9 cellular contexts compared by ENCODE assay signal in the genomic region with DNA sequence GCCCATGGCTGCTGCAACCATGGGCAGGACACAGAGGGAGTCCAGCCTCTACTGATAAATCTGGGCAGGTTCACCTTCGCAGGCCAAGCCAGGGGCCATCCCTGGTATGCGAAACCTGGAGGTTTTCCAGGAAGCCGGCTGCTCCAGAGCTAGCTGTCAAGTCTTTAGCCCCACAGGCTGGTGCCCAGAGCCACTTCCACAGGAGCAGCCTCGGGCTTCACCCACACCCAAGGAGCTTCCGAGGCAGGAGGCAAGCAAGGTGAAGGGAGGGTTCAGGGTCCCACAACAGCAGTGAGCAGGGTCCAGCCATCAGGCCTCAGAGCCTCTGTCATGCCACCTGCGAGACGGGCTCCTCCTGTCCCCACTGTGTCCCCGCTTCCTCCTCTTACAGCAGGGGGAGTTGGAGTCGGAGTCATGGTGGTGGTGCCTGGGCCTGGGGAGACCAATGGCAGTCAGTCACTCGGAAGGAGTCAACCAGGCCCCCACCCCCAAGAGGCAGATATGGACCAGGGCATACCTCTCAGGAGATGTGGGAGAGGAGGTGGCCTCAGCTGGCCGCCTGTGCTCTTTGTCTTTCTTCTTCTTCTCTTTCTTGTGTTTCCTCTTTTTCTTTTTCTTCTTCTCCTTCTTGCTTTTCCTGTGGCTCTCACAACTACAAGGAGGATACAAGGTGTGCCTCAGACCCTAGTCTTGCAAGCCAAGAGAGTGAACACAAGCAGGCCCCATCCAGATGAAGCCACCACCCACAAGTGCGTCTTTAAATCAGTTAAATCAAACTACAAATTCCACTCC. TPM values are rescaled to one million over a fixed set of nuclear protein-coding genes. Genes with fewer than 3 reads are reported as not detected.
DNase-seq lines count a peak whose midpoint lies in the region; ATAC-seq, FAIRE-seq and TF ChIP-seq lines count a peak whose summit lies in the region.
"Had no signal": no experiment of that assay in that cellular context is flagged by ENCODE, and none has a peak within 500 bp of the region (broad histone marks: within the 10 kb centered on the region; RNA-seq: fewer than 3 reads in every experiment).

No MANE protein-coding gene starts in this region.

- peak overlapping the region; percentile 81 for H3K27ac Mint-ChIP-seq in activated T-helper 17 cell treated with anti-CD3 and anti-CD28 coated beads, Interleukin-2, amount 50 U/mL, for 72 hours

- FAIRE-seq in GM12892 (lab: Jason Lieb, UNC), result no peak
- FAIRE-seq: islet of Langerhans had no signal

- no peaks in the 10 kb centered on the region for H3K9me3 Mint-ChIP-seq in activated T-helper 17 cell treated with anti-CD3 and anti-CD28 coated beads, Interleukin-2, amount 50 U/mL, for 72 hours

- H3K27me3 Mint-ChIP-seq in activated T-helper 17 cell treated with anti-CD3 and anti-CD28 coated beads, Interleukin-2, amount 50 U/mL, for 72 hours, result no peaks in the 10 kb centered on the region

- no peak for TF ChIP-seq POLR2A in GM12892 (IDR thresholded peaks at IDR 0.05; ENCODE audit: low read depth, low read length)

- peak overlapping the region; percentile 28 for H3K27ac ChIP-seq in GM23248
- no peak overlapping the region for H3K27ac ChIP-seq in mesodermal cell (ENCODE audit: low read depth, low read length, severe bottlenecking)

- H3K4me2 ChIP-seq in GM23248 (ENCODE audit: unreplicated experiment), result no peak overlapping the region

- H3K9me3 ChIP-seq in GM23248 (ENCODE audit: low read depth) (no peaks in the 10 kb centered on the region), mesodermal cell (ENCODE audit: control insufficient read depth, low read length) (no peaks in the 10 kb centered on the region)

- H3K36me3 ChIP-seq in GM23248 (ENCODE audit: low read depth) (peaks cover 20% of the 10 kb centered on the region; the same call in 1 of the 2 replicates), mesodermal cell (ENCODE audit: control insufficient read depth, insufficient read depth, low read length) (peaks cover 52% of the 10 kb centered on the region)

- H3K4me3 ChIP-seq in AG10803 (ENCODE audit: low read length), result peak overlapping the region; percentile 12; the same call in 1 of the 2 replicates
- no peak overlapping the region; the same call in 1 of the 2 replicates for H3K4me3 ChIP-seq in GM23248
- H3K4me3 ChIP-seq in mesodermal cell (ENCODE audit: extremely low read depth, insufficient read depth, low read length, poor library complexity, severe bottlenecking), result peak overlapping the region; percentile 93

- peaks cover 33% of the 10 kb centered on the region for H3F3A ChIP-seq in GM23248 (ENCODE audit: insufficient read depth)

- H3K4me1 Mint-ChIP-seq in activated T-helper 17 cell treated with anti-CD3 and anti-CD28 coated beads, Interleukin-2, amount 50 U/mL, for 72 hours, result peaks cover 12% of the 10 kb centered on the region

- peaks cover 64% of the 10 kb centered on the region for H3K36me3 Mint-ChIP-seq in activated T-helper 17 cell treated with anti-CD3 and anti-CD28 coated beads, Interleukin-2, amount 50 U/mL, for 72 hours (ENCODE audit: low read depth)

- no peak for ATAC-seq in activated T-helper 17 cell treated with anti-CD3 and anti-CD28 coated beads, Interleukin-2, amount 50 U/mL, for 72 hours (replicated peaks)

- no peak overlapping the region for H2AFZ ChIP-seq in GM23248

- 66 to 70% methylated on average over 11 to 12 of the region's 12 CpGs for WGBS in GM23248 (ENCODE audit: low coverage in 1 of 2, low lambda C conversion rate in 2 of 2, missing lambda C conversion rate in 2 of 2), 2 experiments
- 92 to 99% methylated on average over 5 of the region's 12 CpGs for WGBS in mesodermal cell (ENCODE audit: insufficient coverage in 2 of 2), 2 experiments

- TF ChIP-seq CTCF in AG10803 (conservative IDR thresholded peaks at IDR 0.05; ENCODE audit: low read length), result no peak

- peak overlapping the region; percentile 91 for H3K4me3 Mint-ChIP-seq in activated T-helper 17 cell treated with anti-CD3 and anti-CD28 coated beads, Interleukin-2, amount 50 U/mL, for 72 hours

- H3K79me2 ChIP-seq in GM23248 (ENCODE audit: insufficient read depth), result peaks cover 64% of the 10 kb centered on the region

- H3K9me2 ChIP-seq in GM23248 (ENCODE audit: insufficient read depth), result no peaks in the 10 kb centered on the region

- peak overlapping the region; percentile 86; the same call in 1 of the 2 replicates for H3K9ac ChIP-seq in GM23248

- DNase-seq in AG10803 (ENCODE audit: low read depth) (no peak), GM23248 (no peak), NCI-H1930 (lab: John Stamatoyannopoulos, UW) (no peak), GM12892 (ENCODE audit: insufficient read length) (no peak), amniotic stem cell (lab: John Stamatoyannopoulos, UW) (no peak), putamen (ENCODE audit: low spot score) (no peak)

- in situ Hi-C loops in GM23248 (cut with MboI), result no loop called here

- H3K4me1 ChIP-seq in GM23248 (ENCODE audit: insufficient read depth) (peaks cover 10% of the 10 kb centered on the region), mesodermal cell (ENCODE audit: control insufficient read depth, insufficient read depth, low read length, poor library complexity, severe bottlenecking) (peaks cover 6% of the 10 kb centered on the region)

- H4K20me1 ChIP-seq in GM23248 (ENCODE audit: insufficient read depth), result peaks cover 9% of the 10 kb centered on the region

- H3K27me3 ChIP-seq in GM23248 (replicated peaks; ENCODE audit: insufficient read depth), result no peaks in the 10 kb centered on the region

RNA-seq across cellular contexts. Expression of a gene that starts 2.1 kb away (rescaled TPM):
- 11.6 and 15.6 TPM in 2 replicates for total RNA-seq in GM23248 (2014; rRNA removed; shearing (Covaris generic))
- 19.9 and 23.4 TPM in 2 replicates for polyA plus RNA-seq in GM23248 (2016; fragmentation: Nextera tagmentation; extraction: Ambion mirVana)
- total RNA-seq in activated T-helper 17 cell treated with anti-CD3 and anti-CD28 coated beads, Interleukin-2, amount 50 U/mL, for 72 hours, result 10 to 100 TPM; 18.3 TPM
- 17.9 TPM for polyA plus RNA-seq in mesodermal cell (2013, experiment 1 of 2)
- polyA plus RNA-seq in mesodermal cell (2013, experiment 2 of 2), result 17.6 TPM
- 8.8 TPM for polyA plus RNA-seq in GM12892 (2012; ENCODE audit: missing spikeins)

RNA-seq across cellular contexts. Expression of a gene that starts 8.1 kb away (rescaled TPM):
- 57.5 and 84.4 TPM in 2 replicates for total RNA-seq in GM23248 (2014; rRNA removed; shearing (Covaris generic))
- polyA plus RNA-seq in GM23248 (2016; fragmentation: Nextera tagmentation; extraction: Ambion mirVana), result 94.4 and 95.1 TPM in 2 replicates
- total RNA-seq in activated T-helper 17 cell treated with anti-CD3 and anti-CD28 coated beads, Interleukin-2, amount 50 U/mL, for 72 hours, result 10 to 100 TPM; 42.3 to 48.6 TPM
- polyA plus RNA-seq in mesodermal cell (2013, experiment 1 of 2), result 52.1 TPM
- polyA plus RNA-seq in mesodermal cell (2013, experiment 2 of 2), result 40.0 TPM
- 25.4 TPM for polyA plus RNA-seq in GM12892 (2012; ENCODE audit: missing spikeins)

RNA-seq across cellular contexts. Expression of a gene that starts 18.5 kb away (rescaled TPM):
- total RNA-seq in GM23248 (2014; rRNA removed; shearing (Covaris generic)), result 259 and 292 TPM in 2 replicates
- 656 and 698 TPM in 2 replicates for polyA plus RNA-seq in GM23248 (2016; fragmentation: Nextera tagmentation; extraction: Ambion mirVana)
- 100 to 1,000 TPM; 288 to 364 TPM for total RNA-seq in activated T-helper 17 cell treated with anti-CD3 and anti-CD28 coated beads, Interleukin-2, amount 50 U/mL, for 72 hours
- polyA plus RNA-seq in mesodermal cell (2013, experiment 1 of 2), result 549 TPM
- polyA plus RNA-seq in mesodermal cell (2013, experiment 2 of 2), result 481 TPM
- polyA plus RNA-seq in GM12892 (2012; ENCODE audit: missing spikeins), result 187 TPM

RNA-seq across cellular contexts. Expression of a gene that starts 39.1 kb away (rescaled TPM):
- 324 and 340 TPM in 2 replicates for total RNA-seq in GM23248 (2014; rRNA removed; shearing (Covaris generic))
- 554 and 574 TPM in 2 replicates for polyA plus RNA-seq in GM23248 (2016; fragmentation: Nextera tagmentation; extraction: Ambion mirVana)
- 100 to 1,000 TPM; 284 to 285 TPM for total RNA-seq in activated T-helper 17 cell treated with anti-CD3 and anti-CD28 coated beads, Interleukin-2, amount 50 U/mL, for 72 hours
- polyA plus RNA-seq in mesodermal cell (2013, experiment 1 of 2), result 181 TPM
- polyA plus RNA-seq in mesodermal cell (2013, experiment 2 of 2), result 154 TPM
- polyA plus RNA-seq in GM12892 (2012; ENCODE audit: missing spikeins), result 109 TPM

RNA-seq across cellular contexts. Expression of a gene that starts 48.7 kb away (rescaled TPM):
- 0.54 and 2.7 TPM in 2 replicates for total RNA-seq in GM23248 (2014; rRNA removed; shearing (Covaris generic))
- polyA plus RNA-seq in GM23248 (2016; fragmentation: Nextera tagmentation; extraction: Ambion mirVana), result 0.08 and 0.14 TPM in 2 replicates
- under 1 TPM; 0.43 to 0.61 TPM for total RNA-seq in activated T-helper 17 cell treated with anti-CD3 and anti-CD28 coated beads, Interleukin-2, amount 50 U/mL, for 72 hours
- 0.37 TPM for polyA plus RNA-seq in mesodermal cell (2013, experiment 1 of 2)
- polyA plus RNA-seq in mesodermal cell (2013, experiment 2 of 2), result 0.15 TPM
- 0.11 TPM for polyA plus RNA-seq in GM12892 (2012; ENCODE audit: missing spikeins)
